14 cellular contexts compared by ENCODE assay signal in the genomic region with DNA sequence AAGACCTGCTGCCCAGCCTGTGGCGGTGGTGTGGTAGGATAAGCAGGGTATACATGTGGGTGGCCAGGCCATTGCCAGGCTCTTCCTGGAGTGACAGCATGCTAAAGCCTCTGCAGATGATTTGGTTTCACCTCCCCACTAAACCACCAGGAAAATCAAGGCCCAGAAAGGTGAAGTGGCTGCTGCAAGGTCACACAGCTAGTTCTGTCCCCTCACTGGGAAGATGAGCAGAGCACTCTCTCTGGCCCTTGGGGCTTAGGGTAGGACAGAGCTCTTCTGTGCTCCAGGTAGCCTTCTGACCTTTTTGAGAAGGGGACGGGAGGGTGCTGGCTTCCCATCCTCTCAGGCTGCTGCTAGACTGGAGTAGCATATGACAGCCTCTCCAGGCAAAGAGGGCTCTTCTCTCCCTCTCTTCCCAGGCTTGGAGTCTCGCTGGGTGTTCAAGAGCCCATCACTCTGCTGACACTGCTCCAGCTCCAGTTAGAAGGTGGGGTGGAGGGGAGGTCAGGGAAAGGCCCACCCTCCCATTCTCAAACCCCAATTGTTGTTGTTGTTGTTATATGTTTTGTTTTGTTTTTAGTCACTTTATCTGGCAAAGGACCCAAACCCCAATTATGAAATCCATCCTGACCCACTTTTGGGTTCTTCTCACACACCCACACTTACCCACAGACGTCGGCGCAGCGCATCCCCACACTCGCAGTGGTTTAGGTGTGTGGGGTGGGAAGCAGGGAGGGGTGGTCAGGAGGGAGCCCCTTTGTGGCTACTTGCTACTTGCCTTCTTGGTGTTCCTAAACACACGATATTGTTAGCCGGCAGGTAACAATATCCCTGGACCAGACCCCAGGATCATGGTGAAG. TPM values are rescaled to one million over a fixed set of nuclear protein-coding genes. Genes with fewer than 3 reads are reported as not detected.
DNase-seq lines count a peak whose midpoint lies in the region; ATAC-seq and TF ChIP-seq lines count a peak whose summit lies in the region.
"Had no signal": no experiment of that assay in that cellular context is flagged by ENCODE, and none has a peak within 500 bp of the region (broad histone marks: within the 10 kb centered on the region; RNA-seq: fewer than 3 reads in every experiment).

No MANE protein-coding gene starts in this region.

- H3K27me3 ChIP-seq in uterus = no peaks in the 10 kb centered on the region

- H3K9me3 ChIP-seq in uterus = no peaks in the 10 kb centered on the region
- H3K9me3 ChIP-seq: esophagus muscularis mucosa, SJSA1 had no signal

- DNase-seq in activated naive CD4-positive, alpha-beta T cell treated with anti-CD3 and anti-CD28 coated beads for 36 hours = no peak
- no peak for DNase-seq in activated naive CD4-positive, alpha-beta T cell treated with anti-CD3 and anti-CD28 coated beads, Interleukin-2, amount 50 U/mL, for 16 hours
- peak; percentile 32 to 43 for DNase-seq in activated CD4-positive, alpha-beta T cell treated with anti-CD3 and anti-CD28 coated beads, Interleukin-2, amount 50 U/mL, for 4 hours
- DNase-seq in stimulated activated effector memory CD8-positive, alpha-beta T cell treated with anti-CD3 and anti-CD28 coated beads, Interleukin-12 subunit alpha, Interleukin-12 subunit beta, amount 100 ng/mL, for 72 hours (ENCODE audit: low spot score in 2 of 2) = peak in 1 of 2 donors; percentile 67
- no peak for DNase-seq in SW480 (ENCODE audit: low spot score)
- DNase-seq in NCI-H2029 (lab: John Stamatoyannopoulos, UW) = no peak
- no peak for DNase-seq in uterus
- DNase-seq: GDM1, mesendoderm, NCI-H1694 had no signal

- peaks cover 53% of the 10 kb centered on the region for H3K36me3 Mint-ChIP-seq in activated naive CD4-positive, alpha-beta T cell treated with anti-CD3 and anti-CD28 coated beads for 36 hours (ENCODE audit: low read depth)
- H3K36me3 Mint-ChIP-seq in stimulated activated effector memory CD8-positive, alpha-beta T cell treated with anti-CD3 and anti-CD28 coated beads, Interleukin-12 subunit alpha, Interleukin-12 subunit beta, amount 100 ng/mL, for 72 hours = peaks cover 45% of the 10 kb centered on the region

- CTCF ChIA-PET in activated naive CD4-positive, alpha-beta T cell treated with anti-CD3 and anti-CD28 coated beads for 36 hours (lab: Charles Lee) = interaction anchor here (0.8 to 1.3 kb wide), 3 partner anchors 35 to 262 kb away, joined by 3 to 4 read pairs (median 3); no protein-coding TSS in a partner anchor

- no peaks in the 10 kb centered on the region for H3K36me3 ChIP-seq in uterus
- H3K36me3 ChIP-seq: esophagus muscularis mucosa, SJSA1 had no signal

- no peak for TF ChIP-seq POLR2A in uterus (IDR thresholded peaks at IDR 0.05)

- no peaks in the 10 kb centered on the region for H3K27me3 Mint-ChIP-seq in activated naive CD4-positive, alpha-beta T cell treated with anti-CD3 and anti-CD28 coated beads for 36 hours (ENCODE audit: low read depth)

- intact Hi-C loops in activated naive CD4-positive, alpha-beta T cell treated with anti-CD3 and anti-CD28 coated beads for 36 hours (cut with micrococcal nuclease) = loop anchor here (1.0 to 10.0 kb wide), 3 partner anchors 135 to 1919 kb away; no protein-coding TSS in a partner anchor
- intact Hi-C loops in uterus (cut with DNase I; ENCODE audit: low total_unique reads) = no loop called here

- H3K27ac ChIP-seq in cingulate gyrus (ENCODE audit: low read depth, low read length) (peak overlapping the region; percentile 39), uterus (no peak overlapping the region)
- H3K27ac ChIP-seq: esophagus muscularis mucosa, KMS-11, SJSA1 had no signal

- TF ChIP-seq CTCF in uterus (IDR thresholded peaks at IDR 0.05) = no peak

- no peaks in the 10 kb centered on the region for H3K9me3 Mint-ChIP-seq in activated naive CD4-positive, alpha-beta T cell treated with anti-CD3 and anti-CD28 coated beads for 36 hours
- H3K9me3 Mint-ChIP-seq in stimulated activated effector memory CD8-positive, alpha-beta T cell treated with anti-CD3 and anti-CD28 coated beads, Interleukin-12 subunit alpha, Interleukin-12 subunit beta, amount 100 ng/mL, for 72 hours = no peaks in the 10 kb centered on the region

- no peak overlapping the region for H3K4me3 ChIP-seq in uterus
- H3K4me3 ChIP-seq: esophagus muscularis mucosa, SJSA1 had no signal

- peak overlapping the region; percentile 92 for H3K27ac Mint-ChIP-seq in activated naive CD4-positive, alpha-beta T cell treated with anti-CD3 and anti-CD28 coated beads for 36 hours
- H3K27ac Mint-ChIP-seq in stimulated activated effector memory CD8-positive, alpha-beta T cell treated with anti-CD3 and anti-CD28 coated beads, Interleukin-12 subunit alpha, Interleukin-12 subunit beta, amount 100 ng/mL, for 72 hours = peak overlapping the region; percentile 93

- H3K4me1 Mint-ChIP-seq in activated naive CD4-positive, alpha-beta T cell treated with anti-CD3 and anti-CD28 coated beads for 36 hours (ENCODE audit: low read depth) = peaks cover 80% of the 10 kb centered on the region
- peaks cover 84% of the 10 kb centered on the region for H3K4me1 Mint-ChIP-seq in stimulated activated effector memory CD8-positive, alpha-beta T cell treated with anti-CD3 and anti-CD28 coated beads, Interleukin-12 subunit alpha, Interleukin-12 subunit beta, amount 100 ng/mL, for 72 hours

- H3K4me3 Mint-ChIP-seq in activated naive CD4-positive, alpha-beta T cell treated with anti-CD3 and anti-CD28 coated beads for 36 hours = peak overlapping the region; percentile 87
- peak overlapping the region; percentile 97 for H3K4me3 Mint-ChIP-seq in stimulated activated effector memory CD8-positive, alpha-beta T cell treated with anti-CD3 and anti-CD28 coated beads, Interleukin-12 subunit alpha, Interleukin-12 subunit beta, amount 100 ng/mL, for 72 hours

- ATAC-seq in stimulated activated effector memory CD8-positive, alpha-beta T cell treated with anti-CD3 and anti-CD28 coated beads, Interleukin-12 subunit alpha, Interleukin-12 subunit beta, amount 100 ng/mL, for 72 hours = peak; percentile 61

- peaks cover 0 to 14% of the 10 kb centered on the region in 2 donors for H3K4me1 ChIP-seq in uterus

RNA-seq across cellular contexts. Expression of gene SPOCK2, which starts 4.9 kb away (rescaled TPM):
- total RNA-seq in activated naive CD4-positive, alpha-beta T cell treated with anti-CD3 and anti-CD28 coated beads for 36 hours = 100 to 1,000 TPM; 205 to 208 TPM
- 10 to 100 TPM in 1 of 4 donors, 1 to 10 TPM in 3; 1.8 to 18.7 (median 4.5) TPM for total RNA-seq in uterus
- total RNA-seq: SJSA1 had no signal

Comparison
In these comparisons a context has a peak if more than half of its experiments do, and no peak if none do; other contexts are left out.
1. DNase-seq: peak in activated CD4-positive, alpha-beta T cell treated with anti-CD3 and anti-CD28 coated beads, Interleukin-2, amount 50 U/mL, for 4 hours (2 of 2); none in activated naive CD4-positive, alpha-beta T cell treated with anti-CD3 and anti-CD28 coated beads for 36 hours (single experiment), activated naive CD4-positive, alpha-beta T cell treated with anti-CD3 and anti-CD28 coated beads, Interleukin-2, amount 50 U/mL, for 16 hours (single experiment), SW480 (single experiment), NCI-H2029 (single experiment) and uterus (0 of 2).
2. RNA of gene SPOCK2, which starts 4.9 kb away (total RNA-seq): 205 to 208 TPM in activated naive CD4-positive, alpha-beta T cell treated with anti-CD3 and anti-CD28 coated beads for 36 hours; 1.8 to 18.7 TPM in uterus; every median in the first group is over 10 times any median in the second.